ENCODE assay signal across 23 cellular contexts in the genomic region with DNA sequence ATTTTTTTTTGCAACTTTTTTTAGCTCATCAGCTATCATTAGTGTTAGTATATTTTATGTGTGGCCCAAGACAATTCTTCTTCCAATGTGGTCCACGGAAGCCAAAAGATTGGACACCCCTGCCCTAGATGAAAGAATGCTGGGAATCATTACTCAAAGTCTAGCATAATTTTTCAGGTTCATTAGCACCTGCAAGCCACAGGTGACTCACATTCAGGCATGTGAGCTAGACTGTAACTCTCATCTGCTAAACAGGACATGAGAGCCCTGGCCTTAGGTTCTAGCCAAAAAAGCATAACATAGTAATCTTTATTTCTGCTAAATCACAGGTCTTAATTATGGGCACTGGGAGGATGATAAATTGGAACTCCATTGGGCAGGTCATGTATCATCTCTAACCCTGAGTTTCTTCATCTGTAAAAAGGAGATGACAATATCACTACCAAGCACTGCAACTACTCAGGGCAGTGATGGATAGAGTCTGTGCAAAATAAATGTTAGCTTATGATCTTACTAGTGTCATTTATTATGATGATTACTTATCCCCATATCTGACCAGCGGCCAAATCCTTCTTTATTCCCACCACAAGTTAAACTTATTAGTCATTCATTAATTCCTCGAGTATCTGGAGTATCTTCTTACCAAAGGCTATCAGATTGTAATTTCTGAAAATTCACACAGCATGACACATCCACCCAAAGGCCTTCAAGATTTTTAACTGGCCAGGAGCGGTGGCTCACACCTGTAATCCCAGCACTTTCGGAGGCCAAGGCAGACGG.
"Had no signal": no experiment of that assay in that cellular context is flagged by ENCODE, and none has a peak within 500 bp of the region (broad histone marks: within the 10 kb centered on the region; RNA-seq: fewer than 3 reads in every experiment).

No MANE protein-coding gene starts in this region.

- H3K36me3 ChIP-seq: sigmoid colon, thyroid gland had no signal

- FAIRE-seq: urothelium cell line had no signal

- DNase-seq: activated CD4-positive, alpha-beta T cell treated with anti-CD3 and anti-CD28 coated beads, Interleukin-2, amount 10 ng/mL, durations not matched to agents 24 days and 14 days; activated CD4-positive, CD25-positive, alpha-beta regulatory T cell; activated CD8-positive, alpha-beta T cell treated with anti-CD3 and anti-CD28 coated beads, Interleukin-2, amount 10 ng/mL, durations not matched to agents 7 days and 5 days; activated naive CD4-positive, alpha-beta T cell treated with anti-CD3 and anti-CD28 coated beads for 36 hours; activated naive CD8-positive, alpha-beta T cell treated with anti-CD3 and anti-CD28 coated beads, Interleukin-2, amount 50 U/mL, for 24 hours; activated T-cell treated with anti-CD3 and anti-CD28 coated beads, Interleukin-2, amount 50 U/mL, for 4 hours; aorta; effector CD8-positive, alpha-beta T cell; esophagus squamous epithelium; foreskin fibroblast; hippocampal formation; islet precursor cell; natural killer cell; sigmoid colon; spleen; stimulated activated CD8-positive, alpha-beta memory T cell treated with anti-CD3 and anti-CD28 coated beads, Interleukin-4, amount 100 ng/mL, for 48 hours; stimulated activated naive CD4-positive, alpha-beta T cell; T-cell; T-helper 9 cell; thyroid gland had no signal

- H3K79me2 ChIP-seq: parathyroid adenoma had no signal

- H3K4me3 ChIP-seq: esophagus squamous epithelium, lung, sigmoid colon, spleen, thyroid gland had no signal

- H3K27ac ChIP-seq: esophagus squamous epithelium, parathyroid adenoma, sigmoid colon, spleen, thyroid gland had no signal

- H3K9me3 ChIP-seq: esophagus squamous epithelium, sigmoid colon, spleen, thyroid gland had no signal

- H2AFZ ChIP-seq: parathyroid adenoma had no signal

- H3K27me3 ChIP-seq: esophagus squamous epithelium, sigmoid colon, spleen, thyroid gland had no signal
